1 cellular context compared by ENCODE assay signal in genomic region chr10:132270256-132270655, GRCh38.
TF ChIP-seq lines count a peak whose summit lies in the region.

No MANE protein-coding gene starts in this region.

TF ChIP-seq in HepG2, 621 proteins besides CTCF, POLR2A, EP300 and RAD21:
- TF ChIP-seq, protein P1, sequence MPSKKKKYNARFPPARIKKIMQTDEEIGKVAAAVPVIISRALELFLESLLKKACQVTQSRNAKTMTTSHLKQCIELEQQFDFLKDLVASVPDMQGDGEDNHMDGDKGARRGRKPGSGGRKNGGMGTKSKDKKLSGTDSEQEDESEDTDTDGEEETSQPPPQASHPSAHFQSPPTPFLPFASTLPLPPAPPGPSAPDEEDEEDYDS (CRISPR knock-in tag; IDR thresholded peaks at IDR 0.05), result no peak
- TF ChIP-seq ATM (IDR thresholded peaks at IDR 0.05; ENCODE audit: borderline replicate concordance) (no peak), DMAP1 (CRISPR knock-in tag; IDR thresholded peaks at IDR 0.05) (no peak), CBX1 (IDR thresholded peaks at IDR 0.05; ENCODE audit: low read depth) (no peak), ZSCAN29 (CRISPR knock-in tag; conservative IDR thresholded peaks at IDR 0.05) (no peak), ZNF292 (CRISPR knock-in tag; IDR thresholded peaks at IDR 0.05; ENCODE audit: borderline replicate concordance, low read depth) (no peak), ATF2 (CRISPR knock-in tag; IDR thresholded peaks at IDR 0.05) (no peak), ONECUT2 (CRISPR knock-in tag; IDR thresholded peaks at IDR 0.05) (no peak), ZNF30 (CRISPR knock-in tag; IDR thresholded peaks at IDR 0.05) (no peak)
- TF ChIP-seq, protein P2, sequence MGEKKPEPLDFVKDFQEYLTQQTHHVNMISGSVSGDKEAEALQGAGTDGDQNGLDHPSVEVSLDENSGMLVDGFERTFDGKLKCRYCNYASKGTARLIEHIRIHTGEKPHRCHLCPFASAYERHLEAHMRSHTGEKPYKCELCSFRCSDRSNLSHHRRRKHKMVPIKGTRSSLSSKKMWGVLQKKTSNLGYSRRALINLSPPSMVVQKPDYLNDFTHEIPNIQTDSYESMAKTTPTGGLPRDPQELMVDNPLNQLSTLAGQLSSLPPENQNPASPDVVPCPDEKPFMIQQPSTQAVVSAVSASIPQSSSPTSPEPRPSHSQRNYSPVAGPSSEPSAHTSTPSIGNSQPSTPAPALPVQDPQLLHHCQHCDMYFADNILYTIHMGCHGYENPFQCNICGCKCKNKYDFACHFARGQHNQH (CRISPR knock-in tag; IDR thresholded peaks at IDR 0.05), result no peak
TF ChIP-seq in HepG2: peak in this region for 0.
